In genomic region chr6:77462359-77463307, GRCh38 we compare ENCODE assay signal across 10 cellular contexts. TPM values are rescaled to one million over a fixed set of nuclear protein-coding genes. Genes with fewer than 3 reads are reported as not detected.
A peak's percentile ranks its signal among the peaks of the same experiment; 100 is the strongest.
DNase-seq lines count a peak whose midpoint lies in the region; ATAC-seq, FAIRE-seq and TF ChIP-seq lines count a peak whose summit lies in the region.
"Had no signal": no experiment of that assay in that cellular context is flagged by ENCODE, and none has a peak within 500 bp of the region (broad histone marks: within the 10 kb centered on the region; RNA-seq: fewer than 3 reads in every experiment).

No MANE protein-coding gene starts in this region.

- peak overlapping the region; percentile 39 for H3K4me3 ChIP-seq in bronchial epithelial cell (ENCODE audit: low read depth, low read length)

- no peaks in the 10 kb centered on the region for H3K36me3 ChIP-seq in bronchial epithelial cell (ENCODE audit: control insufficient read depth, insufficient read depth, low read length)

- DNase-seq in bronchial epithelial cell (ENCODE audit: low read depth) (no peak), iris pigment epithelial cell (ENCODE audit: low read depth) (peak; percentile 83), NCI-H1092 treated with DMSO at 0.1 percent for 48 hours (lab: John Stamatoyannopoulos, UW) (no peak)
- DNase-seq: activated CD4-positive, CD25-positive, alpha-beta regulatory T cell treated with anti-CD3 and anti-CD28 coated beads, Interleukin-2, amount 50 U/mL, for 72 hours; midbrain had no signal

- H3K4me1 Mint-ChIP-seq in IgD-negative memory B cell, result peaks cover 8 to 20% (median 15%) of the 10 kb centered on the region in 3 donors
- H3K4me1 Mint-ChIP-seq in stimulated activated memory B cell treated with anti-CD40 and anti-IgM and Interleukin-4, amounts not matched to agents 10 μg/mL and 1 μg/mL and 100 μg/mL, for 72 hours, result peaks cover 19% of the 10 kb centered on the region

- peaks cover 13% of the 10 kb centered on the region for H3K27me3 ChIP-seq in bronchial epithelial cell (ENCODE audit: control insufficient read depth, insufficient read depth, low read length)

- no peaks in the 10 kb centered on the region for H3K36me3 Mint-ChIP-seq in IgD-negative memory B cell
- H3K36me3 Mint-ChIP-seq in stimulated activated memory B cell treated with anti-CD40 and anti-IgM and Interleukin-4, amounts not matched to agents 10 μg/mL and 1 μg/mL and 100 μg/mL, for 72 hours, result no peaks in the 10 kb centered on the region

- FAIRE-seq in bronchial epithelial cell (lab: Jason Lieb, UNC), result no peak

- peaks cover 0 to 3% (median 0%) of the 10 kb centered on the region in 3 donors for H3K9me3 Mint-ChIP-seq in IgD-negative memory B cell
- no peaks in the 10 kb centered on the region for H3K9me3 Mint-ChIP-seq in stimulated activated memory B cell treated with anti-CD40 and anti-IgM and Interleukin-4, amounts not matched to agents 10 μg/mL and 1 μg/mL and 100 μg/mL, for 72 hours

- ATAC-seq in stimulated activated memory B cell treated with anti-CD40 and anti-IgM and Interleukin-4, amounts not matched to agents 10 μg/mL and 1 μg/mL and 100 μg/mL, for 72 hours, result no peak
- ATAC-seq in GM18505 (IDR thresholded peaks at IDR 0.05; ENCODE audit: unreplicated experiment) (no peak), GM18517 (IDR thresholded peaks at IDR 0.05; ENCODE audit: unreplicated experiment) (no peak), HG03196 (IDR thresholded peaks at IDR 0.05; ENCODE audit: unreplicated experiment) (no peak)

- H3K4me3 Mint-ChIP-seq in IgD-negative memory B cell, result peak overlapping the region; percentile 37 to 85 (median 65)
- H3K4me3 Mint-ChIP-seq in stimulated activated memory B cell treated with anti-CD40 and anti-IgM and Interleukin-4, amounts not matched to agents 10 μg/mL and 1 μg/mL and 100 μg/mL, for 72 hours, result peak overlapping the region; percentile 46

- TF ChIP-seq CTCF in bronchial epithelial cell (IDR thresholded peaks at IDR 0.05; ENCODE audit: insufficient read depth, low read length, severe bottlenecking), result peak; percentile 35

- TF ChIP-seq POLR2A in GM18505 (IDR thresholded peaks at IDR 0.05; ENCODE audit: borderline replicate concordance, extremely low read depth, insufficient read depth, insufficient read length), result no peak

- H3K27me3 Mint-ChIP-seq in IgD-negative memory B cell, result peaks cover 46% of the 10 kb centered on the region
- peaks cover 53% of the 10 kb centered on the region for H3K27me3 Mint-ChIP-seq in stimulated activated memory B cell treated with anti-CD40 and anti-IgM and Interleukin-4, amounts not matched to agents 10 μg/mL and 1 μg/mL and 100 μg/mL, for 72 hours

- H3K27ac Mint-ChIP-seq in IgD-negative memory B cell, result peak overlapping the region in 1 of 3 donors; percentile 53
- no peak overlapping the region for H3K27ac Mint-ChIP-seq in stimulated activated memory B cell treated with anti-CD40 and anti-IgM and Interleukin-4, amounts not matched to agents 10 μg/mL and 1 μg/mL and 100 μg/mL, for 72 hours

RNA-seq across cellular contexts. Expression of gene HTR1B, which starts 0.7 kb away (rescaled TPM):
- not detected for polyA plus RNA-seq in IgD-negative memory B cell
- under 0.01 and 0.26 TPM in 2 replicates for total RNA-seq in bronchial epithelial cell
